In genomic region chr14:73713804-73714655, GRCh38 we compare ENCODE assay signal across 8 cellular contexts. TPM values are rescaled to one million over a fixed set of nuclear protein-coding genes. Genes with fewer than 3 reads are reported as not detected.
DNase-seq lines count a peak whose midpoint lies in the region; ATAC-seq and TF ChIP-seq lines count a peak whose summit lies in the region.

Gene PNMA1, minus strand, starts transcription at chr14:73714384. Its CDS starts 745 bp downstream, at chr14:73713639.

- peak; percentile 68 for ATAC-seq in CD4-positive, alpha-beta T cell (ENCODE audit: poor library complexity)
- ATAC-seq in GM19468 (IDR thresholded peaks at IDR 0.05; ENCODE audit: extremely low read depth, unreplicated experiment) (peak; percentile 41), memory B cell (ENCODE audit: low read depth) (peak; percentile 79)

- H3K27ac Mint-ChIP-seq in CD4-positive, alpha-beta T cell = peak within 1 kb of the TSS; percentile 92
- peak within 1 kb of the TSS; percentile 96 for H3K27ac Mint-ChIP-seq in memory B cell

- no peak for TF ChIP-seq CTCF in CD4-positive, alpha-beta T cell (IDR thresholded peaks at IDR 0.05)

- H3K27me3 Mint-ChIP-seq in CD4-positive, alpha-beta T cell = no peaks in the 10 kb centered on the region
- no peaks in the 10 kb centered on the region for H3K27me3 Mint-ChIP-seq in memory B cell

- POLR2A ChIA-PET in CD4-positive, alpha-beta T cell (lab: Charles Lee) = interaction anchor here (0.6 to 3.8 kb wide), 15 partner anchors 9 to 236 kb away, joined by 3 to 41 read pairs (median 6); partner anchors contain the start of genes ACOT4, ACOT6, COQ6 and DNAL1

- H3K4me3 Mint-ChIP-seq in CD4-positive, alpha-beta T cell = peak within 1 kb of the TSS; percentile 96
- H3K4me3 Mint-ChIP-seq in memory B cell = peak within 1 kb of the TSS; percentile 94

- peaks cover 27% of the 10 kb centered on the region for H3K36me3 ChIP-seq in effector memory CD4-positive, alpha-beta T cell (ENCODE audit: control insufficient read depth, insufficient read depth, low read length)

- CTCF ChIA-PET in CD4-positive, alpha-beta T cell (lab: Charles Lee) = interaction anchor here (1.2 to 3.5 kb wide), 2 partner anchors 15 to 33 kb away, joined by 3 to 11 read pairs; no protein-coding TSS in a partner anchor

- no peaks in the 10 kb centered on the region for H3K9me3 ChIP-seq in CD4-positive, alpha-beta T cell (ENCODE audit: control insufficient read depth, low read length)
- no peaks in the 10 kb centered on the region for H3K9me3 ChIP-seq in effector memory CD4-positive, alpha-beta T cell (ENCODE audit: control insufficient read depth, low read length)

- no peaks in the 10 kb centered on the region for H3K4me1 ChIP-seq in effector memory CD4-positive, alpha-beta T cell (ENCODE audit: control insufficient read depth, insufficient read depth, low read length, poor library complexity, severe bottlenecking)

- peak within 1 kb of the TSS; percentile 77 for H3K4me3 ChIP-seq in effector memory CD4-positive, alpha-beta T cell (ENCODE audit: insufficient read depth, low read depth, low read length, poor library complexity, severe bottlenecking)

- no peaks in the 10 kb centered on the region for H3K9me3 Mint-ChIP-seq in CD4-positive, alpha-beta T cell
- no peaks in the 10 kb centered on the region for H3K9me3 Mint-ChIP-seq in memory B cell

- H3K36me3 Mint-ChIP-seq in CD4-positive, alpha-beta T cell (ENCODE audit: low read depth) = peaks cover 53% of the 10 kb centered on the region
- H3K36me3 Mint-ChIP-seq in memory B cell = peaks cover 13% of the 10 kb centered on the region

- intact Hi-C loops in CD4-positive, alpha-beta T cell (cut with DNase I, micrococcal nuclease) = loop anchor here (1.0 to 5.0 kb wide), 5 partner anchors 39 to 303 kb away; partner anchors contain the start of genes BBOF1 (in 2 of the 2), ENTPD5 (in 2 of the 2) and RIOX1 (in 1 of the 2)

- H3K27ac ChIP-seq in CD4-positive, alpha-beta T cell (ENCODE audit: low read depth, low read length) = peak within 1 kb of the TSS; percentile 77
- H3K27ac ChIP-seq in effector memory CD4-positive, alpha-beta T cell (ENCODE audit: insufficient read depth, low read length, poor library complexity, severe bottlenecking) = peak within 1 kb of the TSS; percentile 87

- DNase-seq in CD4-positive, alpha-beta T cell = peak; percentile 75 to 86 (median 81)
- DNase-seq in HT-29 (ENCODE audit: low spot score) (peak; percentile 78), NOMO-1 (lab: John Stamatoyannopoulos, UW; ENCODE audit: unreplicated experiment in 2 of 2) (peak; percentile 73 to 75), memory B cell (ENCODE audit: low spot score in 2 of 2) (peak; percentile 84 to 85)
- DNase-seq in activated CD8-positive, alpha-beta memory T cell treated with anti-CD3 and anti-CD28 coated beads for 4 hours (ENCODE audit: low read depth in 2 of 2) = peak; percentile 69 to 72
- peak; percentile 78 to 83 (median 83) for DNase-seq in effector memory CD4-positive, alpha-beta T cell
- DNase-seq in stimulated activated CD8-positive, alpha-beta memory T cell treated with anti-CD3 and anti-CD28 coated beads, Interleukin-12 subunit alpha, Interleukin-12 subunit beta, amount 100 ng/mL, for 1 hour (ENCODE audit: low read depth) = peak; percentile 76

- peaks cover 33% of the 10 kb centered on the region for H3K4me1 Mint-ChIP-seq in CD4-positive, alpha-beta T cell (ENCODE audit: low read depth)
- H3K4me1 Mint-ChIP-seq in memory B cell = peaks cover 23% of the 10 kb centered on the region

- H3K27me3 ChIP-seq in CD4-positive, alpha-beta T cell (ENCODE audit: control insufficient read depth, insufficient read depth, low read length) = no peaks in the 10 kb centered on the region
- no peaks in the 10 kb centered on the region for H3K27me3 ChIP-seq in effector memory CD4-positive, alpha-beta T cell (replicated peaks; ENCODE audit: control insufficient read depth, insufficient read depth, low read length, poor library complexity, severe bottlenecking)

RNA-seq across cellular contexts. Expression of gene PNMA1, which starts in this region (rescaled TPM):
- total RNA-seq in CD4-positive, alpha-beta T cell = 10 to 100 TPM; 52.6 to 55.9 TPM
- 6.3 and 7.5 TPM in 2 replicates for total RNA-seq in HT-29 (2014; rRNA removed; shearing (Covaris generic))

Comparison
In these comparisons a context has a peak if more than half of its experiments do, and no peak if none do; other contexts are left out.
1. Peak in every context shown above with its lines: DNase-seq, ATAC-seq, H3K4me3 ChIP-seq and H3K27ac ChIP-seq.